Comparison of ENCODE assay signal across 10 cellular contexts in genomic region chr11:67417425-67417824, GRCh38. TPM values are rescaled to one million over a fixed set of nuclear protein-coding genes. Genes with fewer than 3 reads are reported as not detected.
DNase-seq lines count a peak whose midpoint lies in the region; ATAC-seq and TF ChIP-seq lines count a peak whose summit lies in the region.
"Had no signal": no experiment of that assay in that cellular context is flagged by ENCODE, and none has a peak within 500 bp of the region (broad histone marks: within the 10 kb centered on the region; RNA-seq: fewer than 3 reads in every experiment).

No MANE protein-coding gene starts in this region.

- peak overlapping the region; percentile 94 for H3K27ac Mint-ChIP-seq in CD4-positive, alpha-beta T cell
- H3K27ac Mint-ChIP-seq: CD14-positive monocyte had no signal

- H3F3A ChIP-seq in Loucy (ENCODE audit: low read depth), result no peaks in the 10 kb centered on the region

- POLR2A ChIA-PET in CD4-positive, alpha-beta T cell (lab: Charles Lee), result interaction anchor here (0.7 to 12.5 kb wide), 18 partner anchors 9 to 178 kb away, joined by 3 to 411 read pairs (median 5); partner anchors contain the start of genes AIP, CDK2AP2, GSTP1 and PPP1CA

- intact Hi-C loops in CD4-positive, alpha-beta T cell (cut with DNase I, micrococcal nuclease), result loop anchor here in 1 of 2 experiments (1.0 to 5.0 kb wide), 4 partner anchors 14 to 90 kb away; partner anchors contain the start of genes AIP, CDK2AP2, PITPNM1 and TMEM134

- peak overlapping the region; percentile 63 for H3K4me2 ChIP-seq in Loucy (ENCODE audit: low read depth, low read length, poor library complexity, severe bottlenecking)
- H3K4me2 ChIP-seq: smooth muscle cell had no signal

- H3K4me1 Mint-ChIP-seq in CD4-positive, alpha-beta T cell (ENCODE audit: low read depth), result peaks cover 67% of the 10 kb centered on the region

- peaks cover 47% of the 10 kb centered on the region for H3K4me1 ChIP-seq in Loucy (ENCODE audit: insufficient read depth, low read length, poor library complexity, severe bottlenecking)

- H3K79me2 ChIP-seq in Loucy (ENCODE audit: insufficient read depth, low read length), result peaks cover 23% of the 10 kb centered on the region; the same call in 1 of the 2 replicates

- H3K27me3 Mint-ChIP-seq in CD4-positive, alpha-beta T cell, result no peaks in the 10 kb centered on the region

- DNase-seq in CD4-positive, alpha-beta T cell, result peak in 1 of 10 experiments; percentile 35
- DNase-seq in GM03348 (ENCODE audit: low spot score), result no peak

- H2AFZ ChIP-seq in Loucy (ENCODE audit: low read length), result no peak overlapping the region

- H4K20me1 ChIP-seq in Loucy (ENCODE audit: insufficient read depth, low read length, poor library complexity, severe bottlenecking), result no peaks in the 10 kb centered on the region

- H3K36me3 Mint-ChIP-seq in CD4-positive, alpha-beta T cell (ENCODE audit: low read depth), result peaks cover 4% of the 10 kb centered on the region

- no peak for ATAC-seq in CD4-positive, alpha-beta T cell (ENCODE audit: poor library complexity)
- no peak for ATAC-seq in GM21528 (IDR thresholded peaks at IDR 0.05; ENCODE audit: low FRiP score, unreplicated experiment)
- no peak for ATAC-seq in HG03457 (IDR thresholded peaks at IDR 0.05; ENCODE audit: unreplicated experiment)

- TF ChIP-seq CTCF in CD4-positive, alpha-beta T cell (IDR thresholded peaks at IDR 0.05), result no peak
- TF ChIP-seq CTCF in Loucy (conservative IDR thresholded peaks at IDR 0.05; ENCODE audit: low read length), result no peak

- H3K9me3 Mint-ChIP-seq in CD4-positive, alpha-beta T cell, result no peaks in the 10 kb centered on the region

- no peaks in the 10 kb centered on the region for H3K27me3 ChIP-seq in CD4-positive, alpha-beta T cell (ENCODE audit: control insufficient read depth, insufficient read depth, low read length)
- H3K27me3 ChIP-seq in Loucy (ENCODE audit: insufficient read depth, low read length, poor library complexity, severe bottlenecking), result no peaks in the 10 kb centered on the region

- H3K4me3 Mint-ChIP-seq in CD4-positive, alpha-beta T cell, result peak overlapping the region; percentile 65

- CTCF ChIA-PET in CD4-positive, alpha-beta T cell (lab: Charles Lee), result interaction anchor here (1.3 to 6.0 kb wide), 4 partner anchors 9 to 52 kb away, joined by 3 to 46 read pairs (median 4); partner anchors contain the start of genes PPP1CA and TBC1D10C

- no peaks in the 10 kb centered on the region for H3K36me3 ChIP-seq in Loucy (ENCODE audit: insufficient read depth, low read length)
- H3K36me3 ChIP-seq: suprapubic skin had no signal

- H3K9me2 ChIP-seq in Loucy (replicated peaks; ENCODE audit: low read depth, low read length), result no peaks in the 10 kb centered on the region

- H3K9me3 ChIP-seq in CD4-positive, alpha-beta T cell (ENCODE audit: control insufficient read depth, low read length), result no peaks in the 10 kb centered on the region
- no peaks in the 10 kb centered on the region for H3K9me3 ChIP-seq in Loucy (ENCODE audit: insufficient read depth, low read depth, low read length)
- H3K9me3 ChIP-seq: suprapubic skin had no signal

- H3K9ac ChIP-seq in Loucy (ENCODE audit: low read depth, low read length, poor library complexity, severe bottlenecking), result peak overlapping the region; percentile 56

- H3K4me3 ChIP-seq in Loucy (ENCODE audit: low read length, poor library complexity, severe bottlenecking), result peak overlapping the region; percentile 19
- no peak overlapping the region for H3K4me3 ChIP-seq in skin epidermis
- H3K4me3 ChIP-seq: smooth muscle cell, suprapubic skin had no signal

- peak overlapping the region; percentile 79 for H3K27ac ChIP-seq in CD4-positive, alpha-beta T cell (ENCODE audit: low read depth, low read length)
- H3K27ac ChIP-seq in cingulate gyrus (ENCODE audit: low read depth, low read length) (peak overlapping the region; percentile 99), skin epidermis (peak overlapping the region in 16 of 21 experiments; percentile 24 to 95 (median 46))

RNA-seq across cellular contexts. Expression of gene CARNS1, which starts 1.9 kb away (rescaled TPM):
- 1 to 10 TPM; 9.9 to 10.0 TPM for total RNA-seq in CD4-positive, alpha-beta T cell

RNA-seq across cellular contexts. Expression of gene RPS6KB2, which starts 10.9 kb away (rescaled TPM):
- total RNA-seq in CD4-positive, alpha-beta T cell, result 10 to 100 TPM; 69.3 to 72.0 TPM

RNA-seq across cellular contexts. Expression of gene TBC1D10C, which starts 13.5 kb away (rescaled TPM):
- total RNA-seq in CD4-positive, alpha-beta T cell, result 100 to 1,000 TPM; 205 to 212 TPM
- total RNA-seq: smooth muscle cell had no signal

RNA-seq across cellular contexts. Expression of gene PPP1CA, which starts 15.8 kb away (rescaled TPM):
- 10 to 100 TPM; 42.0 to 45.5 TPM for total RNA-seq in CD4-positive, alpha-beta T cell

RNA-seq across cellular contexts. Expression of gene PTPRCAP, which starts 20.1 kb away (rescaled TPM):
- total RNA-seq in CD4-positive, alpha-beta T cell, result 100 to 1,000 TPM; 129 to 134 TPM
- total RNA-seq: smooth muscle cell had no signal

Comparison
In these comparisons a context has a peak if more than half of its experiments do, and no peak if none do; other contexts are left out.
1. H3K27ac ChIP-seq: peak in every context shown above with its lines; median percentile 99 in cingulate gyrus; 79 in CD4-positive, alpha-beta T cell; 46 in skin epidermis.